8 cellular contexts compared by ENCODE assay signal in the genomic region with DNA sequence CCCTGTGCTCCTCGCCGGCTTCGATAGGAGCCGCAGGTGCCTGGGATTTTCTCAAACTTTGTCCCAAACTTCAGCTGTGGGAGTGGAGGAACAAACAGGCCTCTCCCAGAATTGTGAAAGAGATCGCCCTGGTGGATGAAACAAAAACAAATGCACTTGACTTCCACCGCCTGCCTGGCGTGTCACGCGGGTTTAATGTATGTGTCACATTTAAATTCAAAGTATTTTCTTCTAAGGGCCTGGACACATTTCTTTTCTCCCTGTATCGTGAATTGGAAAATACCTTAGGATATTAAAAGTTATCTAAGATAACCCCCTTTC. TPM values are rescaled to one million over a fixed set of nuclear protein-coding genes. Genes with fewer than 3 reads are reported as not detected.
DNase-seq lines count a peak whose midpoint lies in the region; ATAC-seq and TF ChIP-seq lines count a peak whose summit lies in the region.

No MANE protein-coding gene starts in this region.

- peak; percentile 21 for ATAC-seq in HG02678 (IDR thresholded peaks at IDR 0.05; ENCODE audit: unreplicated experiment)

- H3K4me3 Mint-ChIP-seq in activated naive CD8-positive, alpha-beta T cell: peak overlapping the region; percentile 98

- H3K27me3 ChIP-seq in right atrium auricular region (no peaks in the 10 kb centered on the region), skeletal muscle tissue (ENCODE audit: control insufficient read depth in 3 of 3, insufficient read depth in 3 of 3, low read length in 3 of 3) (no peaks in the 10 kb centered on the region)

- H3K27me3 Mint-ChIP-seq in activated naive CD8-positive, alpha-beta T cell: no peaks in the 10 kb centered on the region

- H3K9ac ChIP-seq in skeletal muscle tissue (ENCODE audit: low read depth in 1 of 3, low read length in 3 of 3): peak overlapping the region; percentile 96 to 98 (median 96)

- in situ Hi-C loops in G401 (cut with HindIII; ENCODE audit: low sequenced_read_pairs): no loop called here

- H3K4me1 Mint-ChIP-seq in activated naive CD8-positive, alpha-beta T cell (ENCODE audit: low read depth): peaks cover 57% of the 10 kb centered on the region

- H3K9me3 Mint-ChIP-seq in activated naive CD8-positive, alpha-beta T cell (ENCODE audit: low read depth): no peaks in the 10 kb centered on the region

- H3K36me3 Mint-ChIP-seq in activated naive CD8-positive, alpha-beta T cell: no peaks in the 10 kb centered on the region

- H3K9me3 ChIP-seq in right atrium auricular region (no peaks in the 10 kb centered on the region), skeletal muscle tissue (ENCODE audit: control insufficient read depth in 3 of 3, low read length in 3 of 3) (no peaks in the 10 kb centered on the region)

- DNase-seq in stimulated activated CD4-positive, alpha-beta T cell treated with anti-CD3 and anti-CD28 coated beads, Interleukin-15, amount 100 ng/mL, for 24 hours: peak; percentile 57
- no peak for DNase-seq in stimulated activated CD4-positive, alpha-beta T cell treated with anti-CD3 and anti-CD28 coated beads, Interleukin-2, amount 100 ng/mL, for 24 hours
- peak; percentile 72 for DNase-seq in NCI-H146 (lab: John Stamatoyannopoulos, UW)
- peak; percentile 71 for DNase-seq in right atrium auricular region (ENCODE audit: low spot score)
- no peak for DNase-seq in G401 (ENCODE audit: low spot score)

- no peak for TF ChIP-seq CTCF in right atrium auricular region (IDR thresholded peaks at IDR 0.05)

- H3K4me3 ChIP-seq in right atrium auricular region: peak overlapping the region; percentile 92 to 95
- H3K4me3 ChIP-seq in skeletal muscle tissue (ENCODE audit: low read length in 3 of 3): peak overlapping the region; percentile 89 to 93 (median 92)

- H3K36me3 ChIP-seq in right atrium auricular region (no peaks in the 10 kb centered on the region), skeletal muscle tissue (ENCODE audit: control insufficient read depth in 3 of 3, insufficient read depth in 3 of 3, low read length in 3 of 3) (no peaks in the 10 kb centered on the region)

- H3K27ac Mint-ChIP-seq in activated naive CD8-positive, alpha-beta T cell: peak overlapping the region; percentile 95

- peak overlapping the region; percentile 99 for H3K27ac ChIP-seq in right atrium auricular region
- H3K27ac ChIP-seq in skeletal muscle tissue (ENCODE audit: low read depth, low read length): peak overlapping the region; percentile 99

- H3K4me1 ChIP-seq in right atrium auricular region: peaks cover 0 to 53% of the 10 kb centered on the region in 2 donors
- H3K4me1 ChIP-seq in skeletal muscle tissue (ENCODE audit: control insufficient read depth in 3 of 3, insufficient read depth in 3 of 3, low read length in 3 of 3): peaks cover 22 to 31% (median 31%) of the 10 kb centered on the region in 3 donors

RNA-seq across cellular contexts. Expression of a gene that starts 0.7 kb away (rescaled TPM):
- total RNA-seq in right atrium auricular region (10 to 100 TPM; 20.9 to 24.7 TPM), skeletal muscle tissue (15.1 TPM)
- total RNA-seq in G401 (2014; rRNA removed; shearing (Covaris generic)): 3.5 and 6.7 TPM in 2 replicates

Comparison
In these comparisons a context has a peak if more than half of its experiments do, and no peak if none do; other contexts are left out.
1. DNase-seq: peak in stimulated activated CD4-positive, alpha-beta T cell treated with anti-CD3 and anti-CD28 coated beads, Interleukin-15, amount 100 ng/mL, for 24 hours (single experiment), NCI-H146 (single experiment) and right atrium auricular region (single experiment); none in stimulated activated CD4-positive, alpha-beta T cell treated with anti-CD3 and anti-CD28 coated beads, Interleukin-2, amount 100 ng/mL, for 24 hours (0 of 2) and G401 (single experiment).